8 cellular contexts compared by ENCODE assay signal in genomic region chr11:45354976-45355705, GRCh38.
DNase-seq lines count a peak whose midpoint lies in the region; ATAC-seq, FAIRE-seq and TF ChIP-seq lines count a peak whose summit lies in the region.

No MANE protein-coding gene starts in this region.

- DNase-seq in AG09319 (ENCODE audit: extremely low read depth, low read depth) (peak; percentile 15), HK-2 (ENCODE audit: unreplicated experiment) (peak; percentile 8), RPMI7951 (ENCODE audit: low read depth) (peak; percentile 53), Right ventricle myocardium inferior (ENCODE audit: missing footprints) (peak; percentile 89), pancreas (peak; percentile 79 to 96 (median 92)), testis (peak; percentile 93)

- H3K4me1 ChIP-seq in pancreas: no peaks in the 10 kb centered on the region
- H3K4me1 ChIP-seq in testis: no peaks in the 10 kb centered on the region

- H3K9me3 ChIP-seq in pancreas (no peaks in the 10 kb centered on the region), testis (no peaks in the 10 kb centered on the region)

- 9 to 10% methylated on average over 30 of the region's 30 CpGs for WGBS in pancreas, 2 donors
- 6 to 9% methylated on average over 18 to 30 of the region's 30 CpGs for WGBS in testis, 2 donors

- intact Hi-C loops in Right ventricle myocardium inferior (cut with DNase I): no loop called here
- intact Hi-C loops in pancreas (cut with DNase I): no loop called here
- intact Hi-C loops in testis (cut with DNase I; ENCODE audit: low total_unique reads): no loop called here

- H3K9me3 Mint-ChIP-seq in activated naive CD4-positive, alpha-beta T cell treated with anti-CD3 and anti-CD28 coated beads, Interleukin-2, amount 50 U/mL, for 24 hours: peaks cover 8% of the 10 kb centered on the region

- TF ChIP-seq CTCF in AG09319 (IDR thresholded peaks at IDR 0.05; ENCODE audit: low read depth, low read length) (no peak), pancreas (IDR thresholded peaks at IDR 0.05) (no peak), testis (IDR thresholded peaks at IDR 0.05) (no peak)

- peak overlapping the region; percentile 35 to 64 (median 54) for H3K4me3 ChIP-seq in pancreas
- H3K4me3 ChIP-seq in testis: peak overlapping the region; percentile 69 to 72

- H3K27ac Mint-ChIP-seq in activated naive CD4-positive, alpha-beta T cell treated with anti-CD3 and anti-CD28 coated beads, Interleukin-2, amount 50 U/mL, for 24 hours: peak overlapping the region; percentile 80

- peak; percentile 94 for ATAC-seq in GM19372 (IDR thresholded peaks at IDR 0.05; ENCODE audit: low read depth, unreplicated experiment)
- ATAC-seq in Right ventricle myocardium inferior: peak; percentile 83
- ATAC-seq in pancreas: peak; percentile 97 to 98 (median 97)

- H3K27me3 ChIP-seq in pancreas (no peaks in the 10 kb centered on the region), testis (no peaks in the 10 kb centered on the region)

- FAIRE-seq in pancreas (lab: Jason Lieb, UNC): no peak

- H3K4me3 Mint-ChIP-seq in activated naive CD4-positive, alpha-beta T cell treated with anti-CD3 and anti-CD28 coated beads, Interleukin-2, amount 50 U/mL, for 24 hours: peak overlapping the region; percentile 83

- no peak for TF ChIP-seq POLR2A in testis (IDR thresholded peaks at IDR 0.05)

- H3K27me3 Mint-ChIP-seq in activated naive CD4-positive, alpha-beta T cell treated with anti-CD3 and anti-CD28 coated beads, Interleukin-2, amount 50 U/mL, for 24 hours: peaks cover 8% of the 10 kb centered on the region

- H3K36me3 Mint-ChIP-seq in activated naive CD4-positive, alpha-beta T cell treated with anti-CD3 and anti-CD28 coated beads, Interleukin-2, amount 50 U/mL, for 24 hours: peaks cover 4% of the 10 kb centered on the region

- peaks cover 33% of the 10 kb centered on the region for H3K4me1 Mint-ChIP-seq in activated naive CD4-positive, alpha-beta T cell treated with anti-CD3 and anti-CD28 coated beads, Interleukin-2, amount 50 U/mL, for 24 hours

- peak overlapping the region in 1 of 4 donors; percentile 44 for H3K27ac ChIP-seq in pancreas
- H3K27ac ChIP-seq in testis: peak overlapping the region in 1 of 2 donors; percentile 42

- H3K36me3 ChIP-seq in pancreas (no peaks in the 10 kb centered on the region), testis (ENCODE audit: low read depth, missing control alignments) (no peaks in the 10 kb centered on the region)

Comparison
In these comparisons a context has a peak if more than half of its experiments do, and no peak if none do; other contexts are left out.
1. DNase-seq: peak in every context shown above with its lines; median percentile 93 in testis; 92 in pancreas; 89 in Right ventricle myocardium inferior; 53 in RPMI7951; 15 in AG09319; 8 in HK-2.